ENCODE assay signal across 8 cellular contexts in the genomic region with DNA sequence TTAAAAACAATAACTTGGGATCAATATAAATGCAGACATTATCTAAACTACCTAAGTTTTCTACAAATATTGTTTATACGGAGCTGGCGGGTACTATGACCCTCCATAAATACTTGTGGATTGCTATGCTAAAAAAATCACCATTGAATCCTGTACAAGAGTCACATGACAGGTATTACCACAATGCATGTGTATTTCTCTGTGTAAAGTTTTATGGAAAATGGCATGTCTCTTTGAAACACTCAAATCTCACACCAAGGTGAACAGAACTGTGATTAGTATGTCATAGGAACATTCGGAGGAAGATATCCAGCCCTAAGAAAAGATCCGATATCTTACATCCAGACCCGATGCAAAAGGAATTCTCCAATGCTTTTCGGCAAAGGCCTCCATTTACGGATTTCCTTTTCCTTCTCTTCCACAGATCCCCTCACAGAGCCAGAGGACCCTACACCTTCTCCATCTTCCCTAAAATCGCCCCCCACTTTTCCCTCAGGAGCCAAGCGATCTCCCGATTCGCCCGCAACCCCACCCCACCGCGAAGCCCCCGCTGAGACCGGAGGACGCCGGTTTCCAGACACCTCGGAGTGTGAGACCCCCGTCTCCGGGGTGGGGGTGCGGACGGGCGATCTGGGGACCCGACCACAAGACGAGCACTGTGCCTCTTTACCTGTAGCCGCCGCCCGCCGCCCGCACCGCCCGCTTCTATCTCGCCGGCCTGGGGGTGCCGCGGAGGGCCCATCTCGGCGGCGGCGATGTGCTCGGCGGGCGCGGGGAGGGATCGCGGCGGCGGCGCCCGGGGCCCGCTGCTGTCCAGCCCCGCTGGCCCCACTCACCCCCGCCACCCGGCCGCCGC. TPM values are rescaled to one million over a fixed set of nuclear protein-coding genes. Genes with fewer than 3 reads are reported as not detected.
DNase-seq lines count a peak whose midpoint lies in the region; ATAC-seq, FAIRE-seq and TF ChIP-seq lines count a peak whose summit lies in the region.

No MANE protein-coding gene starts in this region.

- H3K4me3 ChIP-seq in GM08714 (ENCODE audit: low read length) (peak overlapping the region; percentile 99), hepatocyte (peak overlapping the region; percentile 80), skeletal muscle cell (ENCODE audit: low read depth, low read length) (peak overlapping the region; percentile 90)

- peaks cover 3% of the 10 kb centered on the region for H3K27me3 Mint-ChIP-seq in HFFc6 (ENCODE audit: insufficient read depth)
- H3K27me3 Mint-ChIP-seq in activated CD8-positive, alpha-beta T cell treated with anti-CD3 and anti-CD28 coated beads for 36 hours, result no peaks in the 10 kb centered on the region

- no peak for TF ChIP-seq CTCF in HFFc6 (IDR thresholded peaks at IDR 0.05)
- no peak for TF ChIP-seq CTCF in activated CD8-positive, alpha-beta T cell treated with anti-CD3 and anti-CD28 coated beads for 36 hours (IDR thresholded peaks at IDR 0.05)
- no peak for TF ChIP-seq CTCF in hepatocyte (IDR thresholded peaks at IDR 0.05; ENCODE audit: poor library complexity)

- peak overlapping the region; percentile 39 for H2AFZ ChIP-seq in hepatocyte

- no peaks in the 10 kb centered on the region for H3K36me3 ChIP-seq in hepatocyte (replicated peaks; ENCODE audit: insufficient read depth, low read depth)

- H3K4me3 Mint-ChIP-seq in HFFc6, result peak overlapping the region; percentile 94
- peak overlapping the region; percentile 91 for H3K4me3 Mint-ChIP-seq in activated CD8-positive, alpha-beta T cell treated with anti-CD3 and anti-CD28 coated beads for 36 hours

- peak overlapping the region; percentile 85 for H3K27ac Mint-ChIP-seq in HFFc6
- peak overlapping the region; percentile 80 for H3K27ac Mint-ChIP-seq in activated CD8-positive, alpha-beta T cell treated with anti-CD3 and anti-CD28 coated beads for 36 hours

- no peaks in the 10 kb centered on the region for H3K36me3 Mint-ChIP-seq in HFFc6 (ENCODE audit: low read depth)
- H3K36me3 Mint-ChIP-seq in activated CD8-positive, alpha-beta T cell treated with anti-CD3 and anti-CD28 coated beads for 36 hours (ENCODE audit: low read depth), result peaks cover 3% of the 10 kb centered on the region

- intact Hi-C loops in activated CD8-positive, alpha-beta T cell treated with anti-CD3 and anti-CD28 coated beads for 36 hours (cut with micrococcal nuclease), result no loop called here

- CTCF ChIA-PET in activated CD8-positive, alpha-beta T cell treated with anti-CD3 and anti-CD28 coated beads for 36 hours (lab: Charles Lee), result no interaction called here

- peaks cover 10% of the 10 kb centered on the region for H3K4me1 ChIP-seq in hepatocyte (ENCODE audit: insufficient read depth)

- peaks cover 5% of the 10 kb centered on the region; the same call in 1 of the 2 replicates for H3K9me3 Mint-ChIP-seq in HFFc6
- no peaks in the 10 kb centered on the region for H3K9me3 Mint-ChIP-seq in activated CD8-positive, alpha-beta T cell treated with anti-CD3 and anti-CD28 coated beads for 36 hours

- peaks cover 9% of the 10 kb centered on the region for H4K20me1 ChIP-seq in hepatocyte (ENCODE audit: insufficient read depth, poor library complexity, severe bottlenecking)

- no peaks in the 10 kb centered on the region for H3K27me3 ChIP-seq in hepatocyte

- no peak for FAIRE-seq in RCC 7860 (lab: Jason Lieb, UNC)

- H3K79me2 ChIP-seq in hepatocyte, result peaks cover 51% of the 10 kb centered on the region

- peak overlapping the region; percentile 69 for H3K27ac ChIP-seq in hepatocyte

- H3K4me2 ChIP-seq in hepatocyte, result peak overlapping the region; percentile 77

- DNase-seq in HFFc6 (no peak), hepatocyte (ENCODE audit: low spot score) (peak; percentile 8), skeletal muscle cell (ENCODE audit: low read depth) (no peak), RCC 7860 (ENCODE audit: low spot score) (no peak)
- DNase-seq in activated CD8-positive, alpha-beta T cell treated with anti-CD3 and anti-CD28 coated beads for 36 hours, result no peak
- DNase-seq in stimulated activated CD8-positive, alpha-beta memory T cell treated with anti-CD3 and anti-CD28 coated beads, Interleukin-4, amount 100 ng/mL, for 48 hours, result no peak

- 5% methylated on average over 27 of the region's 57 CpGs for WGBS in hepatocyte (ENCODE audit: low lambda C conversion rate, missing lambda C conversion rate)

- ATAC-seq in activated CD8-positive, alpha-beta T cell treated with anti-CD3 and anti-CD28 coated beads for 36 hours, result no peak
- ATAC-seq in HG03097 (IDR thresholded peaks at IDR 0.05; ENCODE audit: low FRiP score, unreplicated experiment), result no peak

- no peaks in the 10 kb centered on the region for H3K9me3 ChIP-seq in hepatocyte (ENCODE audit: low read depth)

- H3K4me1 Mint-ChIP-seq in HFFc6 (ENCODE audit: low read depth), result peaks cover 18% of the 10 kb centered on the region
- H3K4me1 Mint-ChIP-seq in activated CD8-positive, alpha-beta T cell treated with anti-CD3 and anti-CD28 coated beads for 36 hours (ENCODE audit: low read depth), result peaks cover 18% of the 10 kb centered on the region

- H3K9me2 ChIP-seq in hepatocyte (replicated peaks; ENCODE audit: insufficient read depth), result no peaks in the 10 kb centered on the region

- POLR2A ChIA-PET in activated CD8-positive, alpha-beta T cell treated with anti-CD3 and anti-CD28 coated beads for 36 hours (lab: Charles Lee), result interaction anchor here (3.2 kb wide), 1 partner anchor 65 kb away, joined by 29 read pairs; a partner anchor contains a TSS

RNA-seq across cellular contexts. Expression of a gene that starts 1.2 kb away (rescaled TPM):
- 10 to 100 TPM; 20.3 to 25.3 (median 22.4) TPM for total RNA-seq in HFFc6 (2021; fragmentation: NEBNext Ultra II Directional; extraction: Animal tissue kit (Norgen Biotek cat#: 25700))
- 10 to 100 TPM; 24.4 to 31.9 TPM for total RNA-seq in activated CD8-positive, alpha-beta T cell treated with anti-CD3 and anti-CD28 coated beads for 36 hours
- 12.6 and 18.8 TPM in 2 replicates for total RNA-seq in hepatocyte
- polyA plus RNA-seq in hepatocyte, result 12.7 and 18.4 TPM in 2 replicates
